ENCODE assay signal across 21 cellular contexts in the genomic region with DNA sequence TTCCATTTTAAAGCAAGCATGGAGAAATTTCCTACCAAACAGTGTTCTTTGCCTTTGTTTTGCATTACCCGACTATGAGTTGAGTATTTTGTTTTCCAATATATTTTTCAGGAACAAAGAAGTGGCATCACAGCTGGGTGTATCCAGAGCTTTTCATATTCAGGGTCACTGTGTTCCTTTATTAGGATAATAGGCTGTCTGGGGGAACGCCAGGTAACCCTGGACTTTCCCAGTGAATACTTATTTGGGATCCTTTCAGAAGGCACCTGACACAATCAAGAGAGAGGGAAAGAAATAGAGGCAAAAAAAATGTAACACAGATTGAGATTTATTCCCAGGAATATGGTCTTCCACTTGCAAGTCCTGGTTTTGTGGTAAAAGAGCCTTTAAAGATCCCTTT. TPM values are rescaled to one million over a fixed set of nuclear protein-coding genes. Genes with fewer than 3 reads are reported as not detected.
"Had no signal": no experiment of that assay in that cellular context is flagged by ENCODE, and none has a peak within 500 bp of the region (broad histone marks: within the 10 kb centered on the region; RNA-seq: fewer than 3 reads in every experiment).

No MANE protein-coding gene starts in this region.

- H3K4me1 ChIP-seq: sigmoid colon, stomach, transverse colon had no signal

- DNase-seq: cortex of kidney; dorsolateral prefrontal cortex; effector CD8-positive, alpha-beta T cell; foreskin melanocyte; head of caudate nucleus; hippocampal formation; kidney; left cardiac atrium; left ventricle myocardium superior; naive thymus-derived CD4-positive, alpha-beta T cell; posterior cingulate gyrus; sigmoid colon; stimulated activated CD4-positive, alpha-beta T cell treated with anti-CD3 and anti-CD28 coated beads, Interleukin-2, amount 100 ng/mL, for 24 hours; stimulated activated naive CD4-positive, alpha-beta T cell; stomach; substantia nigra; transverse colon had no signal

- H3K9me3 ChIP-seq: sigmoid colon, stomach, thoracic aorta, transverse colon had no signal

- H3K4me3 ChIP-seq: dorsolateral prefrontal cortex, sigmoid colon, skin epidermis, stomach, thoracic aorta, transverse colon had no signal

- H3K27me3 ChIP-seq: dorsolateral prefrontal cortex, sigmoid colon, stomach, transverse colon had no signal

- H3K36me3 ChIP-seq: sigmoid colon, stomach, thoracic aorta, transverse colon had no signal

- H3K27ac ChIP-seq: dorsolateral prefrontal cortex, sigmoid colon, skin epidermis, stomach, thoracic aorta, transverse colon had no signal

- ATAC-seq: left cardiac atrium; left ventricle myocardium superior; naive thymus-derived CD4-positive, alpha-beta T cell had no signal

RNA-seq across cellular contexts. Expression of a gene that starts 44.4 kb away (rescaled TPM):
- total RNA-seq: lung microvascular endothelial cell had no signal
- polyA plus RNA-seq: naive thymus-derived CD4-positive, alpha-beta T cell; neural cell had no signal
